In genomic region chr11:4466168-4466891, GRCh38 we compare ENCODE assay signal across 1 cellular context.
TF ChIP-seq lines count a peak whose summit lies in the region.

No MANE protein-coding gene starts in this region.

TF ChIP-seq in HCT116, 20 proteins besides CTCF, POLR2A, EP300 and RAD21 (continued from another document):
- no peak for TF ChIP-seq REST (IDR thresholded peaks at IDR 0.05; ENCODE audit: low read depth)
- no peak for TF ChIP-seq JUND (IDR thresholded peaks at IDR 0.05)
- no peak for TF ChIP-seq POLR2AphosphoS5 (IDR thresholded peaks at IDR 0.05; ENCODE audit: low read depth, low read length)
TF ChIP-seq in HCT116: peak in this region for 0.
